8 cellular contexts compared by ENCODE assay signal in the genomic region with DNA sequence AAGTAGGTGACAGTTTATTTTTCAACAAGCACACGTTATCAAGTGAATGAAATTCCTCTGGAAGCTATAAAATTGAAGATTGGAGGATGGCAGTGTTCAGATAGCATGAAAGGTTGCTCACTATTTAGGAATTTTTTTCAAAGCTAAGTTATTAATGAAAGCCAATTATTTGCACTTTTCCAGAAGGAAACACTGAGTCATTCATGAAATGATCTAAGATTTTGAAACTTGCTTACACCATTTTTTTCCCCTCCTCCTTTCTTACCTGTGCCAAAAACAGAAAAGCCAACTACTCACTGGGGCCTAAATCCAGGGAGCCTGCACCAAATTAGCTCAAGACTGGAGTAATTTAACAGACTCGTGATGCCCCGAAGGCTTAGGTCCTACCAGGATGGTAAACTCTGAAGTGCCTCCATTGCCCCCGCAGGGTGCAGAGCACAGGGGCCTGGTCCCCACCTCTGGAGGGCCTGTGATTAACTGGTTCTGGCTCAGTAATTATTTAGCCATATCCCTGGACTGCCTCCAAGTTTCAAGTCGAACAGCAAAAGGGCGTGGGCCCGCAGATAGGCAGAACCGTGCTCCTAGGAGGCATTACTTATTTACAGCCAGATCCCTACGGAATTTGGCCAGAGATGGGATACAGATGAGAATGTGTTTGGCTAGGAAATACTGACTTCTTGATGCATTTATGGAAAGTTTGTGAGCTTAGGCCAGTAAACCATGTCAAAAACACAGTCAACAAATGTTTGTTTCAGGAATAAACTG. TPM values are rescaled to one million over a fixed set of nuclear protein-coding genes. Genes with fewer than 3 reads are reported as not detected.
A peak's percentile ranks its signal among the peaks of the same experiment; 100 is the strongest.
DNase-seq lines count a peak whose midpoint lies in the region; ATAC-seq, FAIRE-seq and TF ChIP-seq lines count a peak whose summit lies in the region.

No MANE protein-coding gene starts in this region.

- FAIRE-seq in urothelium cell line (lab: Jason Lieb, UNC), result no peak

- H3K36me3 ChIP-seq in BJ (ENCODE audit: control insufficient read depth, insufficient read depth, low read length), result no peaks in the 10 kb centered on the region
- H3K36me3 ChIP-seq in SJCRH30, result no peaks in the 10 kb centered on the region
- H3K36me3 ChIP-seq in mesodermal cell (ENCODE audit: control insufficient read depth, insufficient read depth, low read length), result no peaks in the 10 kb centered on the region

- H3K27ac ChIP-seq in SJCRH30 (peak overlapping the region; percentile 16; the same call in 1 of the 2 replicates), mesodermal cell (ENCODE audit: low read depth, low read length, severe bottlenecking) (peak overlapping the region; percentile 91)

- CTCF ChIA-PET in BJ (lab: Yijun Ruan, JAX), result interaction anchor here (0.7 to 1.5 kb wide), 10 partner anchors 16 to 318 kb away, joined by 3 to 5 read pairs (median 3); no protein-coding TSS in a partner anchor
- CTCF ChIA-PET in HEK293T (lab: Yijun Ruan, JAX), result interaction anchor here (0.5 to 1.1 kb wide), 3 partner anchors 48 to 173 kb away, joined by 3 to 4 read pairs (median 3); no protein-coding TSS in a partner anchor

- TF ChIP-seq CTCF in BJ (IDR thresholded peaks at IDR 0.05; ENCODE audit: insufficient read depth, low read depth, low read length), result no peak

- H3K4me1 ChIP-seq in SJCRH30 (peaks cover 22% of the 10 kb centered on the region), mesodermal cell (ENCODE audit: control insufficient read depth, insufficient read depth, low read length, poor library complexity, severe bottlenecking) (peaks cover 23% of the 10 kb centered on the region)

- no peaks in the 10 kb centered on the region for H3K9me3 ChIP-seq in SJCRH30 (replicated peaks)
- no peaks in the 10 kb centered on the region for H3K9me3 ChIP-seq in mesodermal cell (ENCODE audit: control insufficient read depth, low read length)

- H3K27me3 ChIP-seq in BJ (ENCODE audit: control insufficient read depth, insufficient read depth, low read length), result no peaks in the 10 kb centered on the region
- H3K27me3 ChIP-seq in SJCRH30, result no peaks in the 10 kb centered on the region

- POLR2A ChIA-PET in BJ (lab: Charles Lee) (interaction anchor here (0.5 kb wide), 1 partner anchor 8 kb away, joined by 4 read pairs; no protein-coding TSS in a partner anchor), HEK293T (lab: Yijun Ruan, JAX) (interaction anchor here (1.0 to 3.7 kb wide), 3 partner anchors 10 to 244 kb away, joined by 3 to 42 read pairs (median 10); partner anchors contain the start of gene ZNF217)

- H3K4me3 ChIP-seq in BJ (ENCODE audit: low read depth, low read length), result no peak overlapping the region
- no peak overlapping the region for H3K4me3 ChIP-seq in SJCRH30
- H3K4me3 ChIP-seq in mesodermal cell (ENCODE audit: extremely low read depth, insufficient read depth, low read length, poor library complexity, severe bottlenecking), result no peak overlapping the region

- ATAC-seq in HG03045 (IDR thresholded peaks at IDR 0.05; ENCODE audit: unreplicated experiment), result no peak
- ATAC-seq in GM21367 (IDR thresholded peaks at IDR 0.05; ENCODE audit: unreplicated experiment), result no peak

- WGBS in mesodermal cell (ENCODE audit: insufficient coverage in 2 of 2), 2 experiments, result 79 to 86% methylated on average over 8 to 9 of the region's 9 CpGs

- peak; percentile 94 for DNase-seq in BJ (ENCODE audit: low read depth)
- peak; percentile 19 for DNase-seq in HEK293T (ENCODE audit: extremely low spot score)
- DNase-seq in SJCRH30, result peak; percentile 53 to 62
- DNase-seq in dermis microvascular lymphatic vessel endothelial cell (ENCODE audit: low read depth in 2 of 2), result peak; percentile 25 to 78
- DNase-seq in urothelium cell line (ENCODE audit: low spot score), result peak; percentile 69

TF ChIP-seq in HEK293T, 16 proteins besides CTCF, POLR2A, EP300 and RAD21:
- TF ChIP-seq SP1 (IDR thresholded peaks at IDR 0.05), result no peak
- TF ChIP-seq NFRKB (IDR thresholded peaks at IDR 0.05), result no peak
- TF ChIP-seq TARDBP (IDR thresholded peaks at IDR 0.05), result no peak
- no peak for TF ChIP-seq L3MBTL2 (conservative IDR thresholded peaks at IDR 0.05)
- no peak for TF ChIP-seq SUZ12 (IDR thresholded peaks at IDR 0.05)
- no peak for TF ChIP-seq CTBP1 (IDR thresholded peaks at IDR 0.05; ENCODE audit: borderline replicate concordance)
- TF ChIP-seq, protein P1, sequence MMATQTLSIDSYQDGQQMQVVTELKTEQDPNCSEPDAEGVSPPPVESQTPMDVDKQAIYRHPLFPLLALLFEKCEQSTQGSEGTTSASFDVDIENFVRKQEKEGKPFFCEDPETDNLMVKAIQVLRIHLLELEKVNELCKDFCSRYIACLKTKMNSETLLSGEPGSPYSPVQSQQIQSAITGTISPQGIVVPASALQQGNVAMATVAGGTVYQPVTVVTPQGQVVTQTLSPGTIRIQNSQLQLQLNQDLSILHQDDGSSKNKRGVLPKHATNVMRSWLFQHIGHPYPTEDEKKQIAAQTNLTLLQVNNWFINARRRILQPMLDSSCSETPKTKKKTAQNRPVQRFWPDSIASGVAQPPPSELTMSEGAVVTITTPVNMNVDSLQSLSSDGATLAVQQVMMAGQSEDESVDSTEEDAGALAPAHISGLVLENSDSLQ (IDR thresholded peaks at IDR 0.05), result no peak
- no peak for TF ChIP-seq LEF1 (IDR thresholded peaks at IDR 0.05; ENCODE audit: borderline replicate concordance)
- no peak for TF ChIP-seq BHLHE40 (IDR thresholded peaks at IDR 0.05; ENCODE audit: borderline replicate concordance)
- no peak for TF ChIP-seq ELF4 (IDR thresholded peaks at IDR 0.05)
- TF ChIP-seq FOXA1 (IDR thresholded peaks at IDR 0.05), result no peak

RNA-seq across cellular contexts. Expression of gene ZNF217, which starts 28.0 kb away (rescaled TPM):
- polyA plus RNA-seq in BJ (2011; rRNA removed), result 9.4 and 13.6 TPM in 2 replicates
- polyA minus RNA-seq in BJ (2011; rRNA and poly(A)+ RNA removed), result 24.9 and 34.5 TPM in 2 replicates
- 37.6 and 42.8 TPM in 2 replicates for total RNA-seq in SJCRH30 (2014; rRNA removed; shearing (Covaris generic))
- total RNA-seq in dermis microvascular lymphatic vessel endothelial cell, result 9.0 and 12.8 TPM in 2 replicates
- polyA plus RNA-seq in mesodermal cell (2013, experiment 1 of 2), result 56.3 TPM
- 49.3 TPM for polyA plus RNA-seq in mesodermal cell (2013, experiment 2 of 2)

Comparison
In these comparisons a context has a peak if more than half of its experiments do, and no peak if none do; other contexts are left out.
1. DNase-seq: peak in every context shown above with its lines; median percentile 94 in BJ; 69 in urothelium cell line; 58 in SJCRH30; 52 in dermis microvascular lymphatic vessel endothelial cell; 19 in HEK293T.